In the genomic region with DNA sequence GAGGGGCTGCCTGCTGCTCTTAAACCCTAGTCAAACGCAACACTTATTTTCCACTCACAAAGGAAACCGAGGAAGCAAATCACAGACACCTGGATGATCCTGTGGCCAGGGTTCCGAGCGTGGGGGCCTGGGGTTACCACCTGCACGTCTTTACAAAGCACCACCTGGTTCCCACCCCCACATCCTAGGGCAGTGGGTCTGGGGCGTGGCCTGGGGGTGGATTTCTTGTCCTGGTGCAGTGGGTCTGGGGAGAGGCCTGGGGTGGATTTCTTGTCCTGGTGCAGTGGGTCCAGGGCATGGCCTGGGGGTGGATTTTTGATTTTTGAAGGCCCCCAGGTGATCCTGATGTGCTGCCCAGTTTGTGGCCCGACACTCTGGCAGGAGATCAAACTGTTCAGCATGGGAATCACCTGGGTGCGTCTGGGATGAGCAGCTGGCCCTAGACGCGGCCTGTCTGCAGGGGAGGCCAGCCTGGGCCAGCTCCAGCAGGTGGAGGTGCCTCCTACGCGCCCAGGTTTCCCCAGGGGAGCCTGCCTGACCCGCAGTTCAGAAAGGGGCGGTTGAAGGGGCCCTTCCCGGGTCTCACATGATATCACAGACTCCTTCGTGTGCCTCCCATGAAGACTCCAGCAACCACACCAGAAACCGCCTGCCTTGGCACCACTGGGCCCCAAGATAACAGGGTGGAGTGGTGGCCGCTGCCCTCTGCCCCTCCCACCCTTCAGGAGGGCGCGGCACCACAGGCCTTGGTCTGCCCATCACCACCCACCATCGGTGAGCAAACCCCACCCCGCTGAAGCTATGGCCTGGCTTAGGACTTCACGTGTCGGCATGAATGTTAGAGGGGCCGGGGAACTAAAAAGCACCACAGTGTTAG, we compare ENCODE assay signal across 1 cellular context.
TF ChIP-seq lines count a peak whose summit lies in the region.

No MANE protein-coding gene starts in this region.

TF ChIP-seq in GM12878, 131 proteins besides CTCF, POLR2A, EP300 and RAD21:
- TF ChIP-seq YBX1 (IDR thresholded peaks at IDR 0.05) (no peak), RBBP5 (conservative IDR thresholded peaks at IDR 0.05) (no peak), ETV6 (conservative IDR thresholded peaks at IDR 0.05 in 1 of 2, IDR thresholded peaks at IDR 0.05 in 1 of 2; ENCODE audit: borderline replicate concordance in 1 of 2, low read depth in 1 of 2) (no peak), RB1 (IDR thresholded peaks at IDR 0.05; ENCODE audit: borderline replicate concordance) (no peak)
- TF ChIP-seq, protein P1, sequence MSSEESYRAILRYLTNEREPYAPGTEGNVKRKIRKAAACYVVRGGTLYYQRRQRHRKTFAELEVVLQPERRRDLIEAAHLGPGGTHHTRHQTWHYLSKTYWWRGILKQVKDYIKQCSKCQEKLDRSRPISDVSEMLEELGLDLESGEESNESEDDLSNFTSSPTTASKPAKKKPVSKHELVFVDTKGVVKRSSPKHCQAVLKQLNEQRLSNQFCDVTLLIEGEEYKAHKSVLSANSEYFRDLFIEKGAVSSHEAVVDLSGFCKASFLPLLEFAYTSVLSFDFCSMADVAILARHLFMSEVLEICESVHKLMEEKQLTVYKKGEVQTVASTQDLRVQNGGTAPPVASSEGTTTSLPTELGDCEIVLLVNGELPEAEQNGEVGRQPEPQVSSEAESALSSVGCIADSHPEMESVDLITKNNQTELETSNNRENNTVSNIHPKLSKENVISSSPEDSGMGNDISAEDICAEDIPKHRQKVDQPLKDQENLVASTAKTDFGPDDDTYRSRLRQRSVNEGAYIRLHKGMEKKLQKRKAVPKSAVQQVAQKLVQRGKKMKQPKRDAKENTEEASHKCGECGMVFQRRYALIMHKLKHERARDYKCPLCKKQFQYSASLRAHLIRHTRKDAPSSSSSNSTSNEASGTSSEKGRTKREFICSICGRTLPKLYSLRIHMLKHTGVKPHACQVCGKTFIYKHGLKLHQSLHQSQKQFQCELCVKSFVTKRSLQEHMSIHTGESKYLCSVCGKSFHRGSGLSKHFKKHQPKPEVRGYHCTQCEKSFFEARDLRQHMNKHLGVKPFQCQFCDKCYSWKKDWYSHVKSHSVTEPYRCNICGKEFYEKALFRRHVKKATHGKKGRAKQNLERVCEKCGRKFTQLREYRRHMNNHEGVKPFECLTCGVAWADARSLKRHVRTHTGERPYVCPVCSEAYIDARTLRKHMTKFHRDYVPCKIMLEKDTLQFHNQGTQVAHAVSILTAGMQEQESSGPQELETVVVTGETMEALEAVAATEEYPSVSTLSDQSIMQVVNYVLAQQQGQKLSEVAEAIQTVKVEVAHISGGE (CRISPR knock-in tag; IDR thresholded peaks at IDR 0.05) = no peak
